8 cellular contexts compared by ENCODE assay signal in genomic region chr19:17488593-17489391, GRCh38. TPM values are rescaled to one million over a fixed set of nuclear protein-coding genes. Genes with fewer than 3 reads are reported as not detected.
A peak's percentile ranks its signal among the peaks of the same experiment; 100 is the strongest.
DNase-seq lines count a peak whose midpoint lies in the region; ATAC-seq and TF ChIP-seq lines count a peak whose summit lies in the region.

No MANE protein-coding gene starts in this region.

- H3K27ac ChIP-seq in CD8-positive, alpha-beta T cell (ENCODE audit: low read depth, low read length), result peak overlapping the region; percentile 65
- H3K27ac ChIP-seq in IMR-90 (ENCODE audit: insufficient read depth, low read length), result no peak overlapping the region

- H3K23ac ChIP-seq in IMR-90 (ENCODE audit: low read depth, low read length), result no peak overlapping the region

- H3K36me3 ChIP-seq in CD8-positive, alpha-beta T cell (ENCODE audit: insufficient read depth, low read length), result no peaks in the 10 kb centered on the region
- peaks cover 12% of the 10 kb centered on the region for H3K36me3 ChIP-seq in IMR-90 (ENCODE audit: control insufficient read depth, insufficient read depth, low read length)
- H3K36me3 ChIP-seq in mucosa of descending colon (ENCODE audit: low read depth), result no peaks in the 10 kb centered on the region

- H3K4me2 ChIP-seq in IMR-90 (ENCODE audit: low read depth, low read length), result no peak overlapping the region

- H3K4me1 ChIP-seq in CD8-positive, alpha-beta T cell (ENCODE audit: insufficient read depth, low read length), result peaks cover 42% of the 10 kb centered on the region
- H3K4me1 ChIP-seq in IMR-90 (ENCODE audit: control insufficient read depth, insufficient read depth, low read length) (no peaks in the 10 kb centered on the region; the same call in 1 of the 2 replicates), mucosa of descending colon (ENCODE audit: low read depth) (peaks cover 11% of the 10 kb centered on the region)

- H3K4me3 Mint-ChIP-seq in CD8-positive, alpha-beta T cell, result peak overlapping the region; percentile 84
- no peak overlapping the region for H3K4me3 Mint-ChIP-seq in chondrocyte (ENCODE audit: unreplicated experiment)

- no peak overlapping the region for H4K8ac ChIP-seq in IMR-90 (ENCODE audit: low read depth in 2 of 2, low read length in 2 of 2)

- peaks cover 2% of the 10 kb centered on the region for H3K36me3 Mint-ChIP-seq in CD8-positive, alpha-beta T cell
- peaks cover 2% of the 10 kb centered on the region for H3K36me3 Mint-ChIP-seq in chondrocyte (ENCODE audit: low read depth)

- no peak overlapping the region for H2BK20ac ChIP-seq in IMR-90 (ENCODE audit: low read depth, low read length)

- no peak for TF ChIP-seq POLR2A in IMR-90 (IDR thresholded peaks at IDR 0.05; ENCODE audit: low read depth, low read length)

- H3K9me1 ChIP-seq in IMR-90 (ENCODE audit: insufficient read depth, low read length), result no peaks in the 10 kb centered on the region; the same call in 1 of the 2 replicates

- H3K4ac ChIP-seq in IMR-90 (ENCODE audit: low read depth, low read length), result no peak overlapping the region

- no peak overlapping the region for H2AFZ ChIP-seq in IMR-90 (replicated peaks; ENCODE audit: low read length, poor library complexity)

- no peak overlapping the region for H3K14ac ChIP-seq in IMR-90 (replicated peaks; ENCODE audit: low read depth, low read length)

- peak; percentile 84 for ATAC-seq in CD8-positive, alpha-beta T cell
- ATAC-seq in IMR-90 (ENCODE audit: low read depth), result peak; percentile 55
- peak; percentile 100 for ATAC-seq in mucosa of descending colon
- peak; percentile 98 for ATAC-seq in stimulated activated naive CD8-positive, alpha-beta T cell treated with anti-CD3 and anti-CD28 coated beads, Interleukin-15, Interleukin-2, amounts not matched to agents 100 U/mL and 50 U/mL, for 24 hours
- no peak for ATAC-seq in HG02678 (IDR thresholded peaks at IDR 0.05; ENCODE audit: unreplicated experiment)
- ATAC-seq in HG03457 (IDR thresholded peaks at IDR 0.05; ENCODE audit: unreplicated experiment), result no peak

- peaks cover 0 to 11% of the 10 kb centered on the region in 2 experiments; a peak in 1 of 4 replicates for H3K79me1 ChIP-seq in IMR-90 (ENCODE audit: low read depth in 1 of 2, low read length in 2 of 2)

- H4K20me1 ChIP-seq in IMR-90 (ENCODE audit: insufficient read depth, low read length), result peaks cover 14% of the 10 kb centered on the region

- no TSS peak for BruUV-seq in IMR-90 (replicated peaks; lab: Mats Ljungman, UMichigan)

- intact Hi-C loops in CD8-positive, alpha-beta T cell (cut with DNase I, micrococcal nuclease), result loop anchor here (1.0 to 2.0 kb wide), 2 partner anchors 18 to 22 kb away; partner anchors contain the start of genes SLC27A1 (in 2 of the 2) and PGLS (in 1 of the 2)
- intact Hi-C loops in IMR-90 (cut with micrococcal nuclease), result no loop called here
- intact Hi-C loops in mucosa of descending colon (cut with DNase I, micrococcal nuclease), result no loop called here

- 74% methylated on average over 9 of the region's 31 CpGs; no CpG with 5 or more reads in 1 of the 2 experiments for WGBS in IMR-90 (ENCODE audit: extremely low coverage in 2 of 2, insufficient read length in 1 of 2), 2 experiments

- no peak overlapping the region for H2AK5ac ChIP-seq in IMR-90 (ENCODE audit: low read depth, low read length)

- H3K9ac ChIP-seq in IMR-90 (ENCODE audit: low read depth, low read length), result no peak overlapping the region

- in situ Hi-C loops in IMR-90 (cut with MboI; ENCODE audit: low sequenced_read_pairs), result no loop called here

- no peak overlapping the region for H3K18ac ChIP-seq in IMR-90 (ENCODE audit: low read depth, low read length)

- H2BK15ac ChIP-seq in IMR-90 (ENCODE audit: low read depth, low read length), result no peak overlapping the region

- no peaks in the 10 kb centered on the region for H3K27me3 ChIP-seq in CD8-positive, alpha-beta T cell (ENCODE audit: insufficient read depth, low read length)
- no peaks in the 10 kb centered on the region for H3K27me3 ChIP-seq in IMR-90 (ENCODE audit: control insufficient read depth, insufficient read depth, low read length)

- TF ChIP-seq CTCF in CD8-positive, alpha-beta T cell (IDR thresholded peaks at IDR 0.05), result no peak
- TF ChIP-seq CTCF in IMR-90 (conservative IDR thresholded peaks at IDR 0.05; ENCODE audit: low read depth, low read length) (no peak), chondrocyte (IDR thresholded peaks at IDR 0.05) (no peak), mucosa of descending colon (IDR thresholded peaks at IDR 0.05) (no peak)

- H4K5ac ChIP-seq in IMR-90 (ENCODE audit: low read depth, low read length), result no peak overlapping the region

- no peaks in the 10 kb centered on the region for H3K27me3 Mint-ChIP-seq in CD8-positive, alpha-beta T cell (ENCODE audit: low read depth)
- H3K27me3 Mint-ChIP-seq in chondrocyte (ENCODE audit: low read depth), result no peaks in the 10 kb centered on the region

- H2AK9ac ChIP-seq in IMR-90 (replicated peaks; ENCODE audit: low read depth, low read length, poor library complexity), result peak overlapping the region; percentile 70

- no peak overlapping the region for H2BK120ac ChIP-seq in IMR-90 (ENCODE audit: low read depth, low read length)

- no peak overlapping the region for H2BK5ac ChIP-seq in IMR-90 (ENCODE audit: low read depth, low read length, poor library complexity, severe bottlenecking)

- no peak overlapping the region for H4K91ac ChIP-seq in IMR-90 (ENCODE audit: insufficient read depth, low read depth, low read length)

- CTCF ChIA-PET in CD8-positive, alpha-beta T cell (lab: Charles Lee), result no interaction called here
- CTCF ChIA-PET in IMR-90 (lab: Yijun Ruan, JAX), result no interaction called here

- no peak overlapping the region for H3K56ac ChIP-seq in IMR-90 (ENCODE audit: extremely low read depth, insufficient read depth, low read length)

- peaks cover 48% of the 10 kb centered on the region for H3K4me1 Mint-ChIP-seq in CD8-positive, alpha-beta T cell (ENCODE audit: low read depth)
- no peaks in the 10 kb centered on the region for H3K4me1 Mint-ChIP-seq in chondrocyte (ENCODE audit: low read depth)

- peak overlapping the region; percentile 95 for H3K27ac Mint-ChIP-seq in CD8-positive, alpha-beta T cell
- peak overlapping the region; percentile 59 for H3K27ac Mint-ChIP-seq in chondrocyte (ENCODE audit: unreplicated experiment)

- TF ChIP-seq RAD21 in IMR-90 (IDR thresholded peaks at IDR 0.05; ENCODE audit: low read length), result no peak

- POLR2A ChIA-PET in CD8-positive, alpha-beta T cell (lab: Charles Lee), result interaction anchor here (0.7 to 1.7 kb wide), 3 partner anchors 20 to 444 kb away, joined by 3 to 4 read pairs (median 3); partner anchors contain the start of gene CCDC124
- POLR2A ChIA-PET in IMR-90 (lab: Charles Lee; ENCODE audit: unreplicated experiment), result no interaction called here

- H3K4me3 ChIP-seq in CD8-positive, alpha-beta T cell (ENCODE audit: low read depth, low read length), result peak overlapping the region; percentile 45
- no peak overlapping the region for H3K4me3 ChIP-seq in IMR-90 (ENCODE audit: insufficient read depth, low read depth, low read length)
- H3K4me3 ChIP-seq in mucosa of descending colon, result no peak overlapping the region

- dilution Hi-C loops in IMR-90 (cut with HindIII; ENCODE audit: low sequenced_read_pairs, unreplicated experiment), result no loop called here

- peak; percentile 54 to 82 (median 79) for DNase-seq in CD8-positive, alpha-beta T cell
- DNase-seq in IMR-90, result no peak
- peak; percentile 39 for DNase-seq in activated CD4-positive, CD25-positive, alpha-beta regulatory T cell treated with anti-CD3 and anti-CD28 coated beads, Interleukin-2, amount 50 U/mL, for 16 hours (ENCODE audit: low read depth, low spot score)
- no peak for DNase-seq in chondrocyte (ENCODE audit: low spot score)
- DNase-seq in mucosa of descending colon, result peak; percentile 93 to 94 (median 94)
- DNase-seq in stimulated activated naive CD8-positive, alpha-beta T cell treated with anti-CD3 and anti-CD28 coated beads, Interleukin-15, Interleukin-2, amounts not matched to agents 100 U/mL and 50 U/mL, for 24 hours, result peak; percentile 90

- H3K9me3 ChIP-seq in CD8-positive, alpha-beta T cell (ENCODE audit: low read length), result no peaks in the 10 kb centered on the region
- H3K9me3 ChIP-seq in IMR-90 (ENCODE audit: control insufficient read depth, insufficient read depth, low read length), result no peaks in the 10 kb centered on the region
- no peaks in the 10 kb centered on the region for H3K9me3 ChIP-seq in mucosa of descending colon

- H3K9me3 Mint-ChIP-seq in CD8-positive, alpha-beta T cell, result no peaks in the 10 kb centered on the region
- H3K9me3 Mint-ChIP-seq in chondrocyte (ENCODE audit: low read depth), result no peaks in the 10 kb centered on the region

TF ChIP-seq in IMR-90, 13 proteins besides CTCF, POLR2A, EP300 and RAD21 (continues in another document):
- TF ChIP-seq RFX5 (IDR thresholded peaks at IDR 0.05; ENCODE audit: low read depth, low read length) (no peak), NFE2L2 (IDR thresholded peaks at IDR 0.05; ENCODE audit: low read depth, low read length) (no peak), SMC3 (IDR thresholded peaks at IDR 0.05; ENCODE audit: low read depth, low read length) (no peak)

RNA-seq across cellular contexts. Expression of gene SLC27A1, which starts 18.5 kb away (rescaled TPM):
- 1 to 10 TPM; 8.1 to 9.4 TPM for total RNA-seq in CD8-positive, alpha-beta T cell
- total RNA-seq in IMR-90 (2012; rRNA removed) (4.8 and 5.6 TPM in 2 replicates), chondrocyte (6.8 to 7.9 TPM (median 7.7 TPM) in 3 replicates), mucosa of descending colon (10 to 100 TPM in 1 of 3 donors, 1 to 10 TPM in 2; 5.7 to 17.2 (median 6.2) TPM)
- polyA plus RNA-seq in IMR-90 (2012; rRNA removed), result 12.9 and 15.6 TPM in 2 replicates
- 11.1 and 18.4 TPM in 2 replicates for polyA plus RNA-seq in IMR-90 (2012; cell fraction: cytosol; rRNA removed)
- polyA plus RNA-seq in IMR-90 (2012; cell fraction: nucleus; rRNA removed; ENCODE audit: low replicate concordance), result 37.7 and 82.2 TPM in 2 replicates

RNA-seq across cellular contexts. Expression of gene PGLS, which starts 22.7 kb away (rescaled TPM):
- total RNA-seq in CD8-positive, alpha-beta T cell, result 10 to 100 TPM; 34.7 TPM
- total RNA-seq in IMR-90 (2012; rRNA removed) (33.9 and 37.2 TPM in 2 replicates), chondrocyte (73.7 to 112 TPM (median 108 TPM) in 3 replicates), mucosa of descending colon (100 to 1,000 TPM in 1 of 3 donors, 10 to 100 TPM in 2; 62.3 to 103 (median 77.7) TPM)
- 74.3 and 92.0 TPM in 2 replicates for polyA plus RNA-seq in IMR-90 (2012; rRNA removed)
- 161 and 165 TPM in 2 replicates for polyA plus RNA-seq in IMR-90 (2012; cell fraction: cytosol; rRNA removed)
- polyA plus RNA-seq in IMR-90 (2012; cell fraction: nucleus; rRNA removed; ENCODE audit: low replicate concordance), result 71.3 and 138 TPM in 2 replicates

RNA-seq across cellular contexts. Expression of gene NXNL1, which starts 28.1 kb away (rescaled TPM):
- not detected for total RNA-seq in CD8-positive, alpha-beta T cell
- total RNA-seq in IMR-90 (2012; rRNA removed) (not detected in 2 replicates), chondrocyte (not detected in 3 replicates), mucosa of descending colon (not detected)
- polyA plus RNA-seq in IMR-90 (2012; rRNA removed), result not detected in 2 replicates
- polyA plus RNA-seq in IMR-90 (2012; cell fraction: cytosol; rRNA removed), result not detected in 2 replicates
- not detected in 2 replicates for polyA plus RNA-seq in IMR-90 (2012; cell fraction: nucleus; rRNA removed; ENCODE audit: low replicate concordance)

RNA-seq across cellular contexts. Expression of gene TMEM221, which starts 40.3 kb away (rescaled TPM):
- total RNA-seq in CD8-positive, alpha-beta T cell, result not detected
- total RNA-seq in IMR-90 (2012; rRNA removed) (not detected in 2 replicates), chondrocyte (0.27 to 0.57 TPM (median 0.28 TPM) in 3 replicates), mucosa of descending colon (under 1 TPM in 2 of 3 donors, not detected in 1; 0.34 to 0.51 TPM)
- 0.06 and 0.12 TPM in 2 replicates for polyA plus RNA-seq in IMR-90 (2012; rRNA removed)
- 0.08 and 0.11 TPM in 2 replicates for polyA plus RNA-seq in IMR-90 (2012; cell fraction: cytosol; rRNA removed)
- 0.04 and 0.11 TPM in 2 replicates for polyA plus RNA-seq in IMR-90 (2012; cell fraction: nucleus; rRNA removed; ENCODE audit: low replicate concordance)

Comparison
In these comparisons a context has a peak if more than half of its experiments do, and no peak if none do; other contexts are left out.
1. ATAC-seq: peak in CD8-positive, alpha-beta T cell (single experiment), IMR-90 (single experiment), mucosa of descending colon (single experiment) and stimulated activated naive CD8-positive, alpha-beta T cell treated with anti-CD3 and anti-CD28 coated beads, Interleukin-15, Interleukin-2, amounts not matched to agents 100 U/mL and 50 U/mL, for 24 hours (single experiment); none in HG02678 (single experiment) and HG03457 (single experiment).
2. DNase-seq: peak in CD8-positive, alpha-beta T cell (7 of 7), activated CD4-positive, CD25-positive, alpha-beta regulatory T cell treated with anti-CD3 and anti-CD28 coated beads, Interleukin-2, amount 50 U/mL, for 16 hours (single experiment), mucosa of descending colon (3 of 3) and stimulated activated naive CD8-positive, alpha-beta T cell treated with anti-CD3 and anti-CD28 coated beads, Interleukin-15, Interleukin-2, amounts not matched to agents 100 U/mL and 50 U/mL, for 24 hours (single experiment); none in IMR-90 (single experiment) and chondrocyte (single experiment).
3. intact Hi-C loops: an anchor here in CD8-positive, alpha-beta T cell (1.0 to 2.0 kb wide); none called in IMR-90 and mucosa of descending colon.